In the genomic region with DNA sequence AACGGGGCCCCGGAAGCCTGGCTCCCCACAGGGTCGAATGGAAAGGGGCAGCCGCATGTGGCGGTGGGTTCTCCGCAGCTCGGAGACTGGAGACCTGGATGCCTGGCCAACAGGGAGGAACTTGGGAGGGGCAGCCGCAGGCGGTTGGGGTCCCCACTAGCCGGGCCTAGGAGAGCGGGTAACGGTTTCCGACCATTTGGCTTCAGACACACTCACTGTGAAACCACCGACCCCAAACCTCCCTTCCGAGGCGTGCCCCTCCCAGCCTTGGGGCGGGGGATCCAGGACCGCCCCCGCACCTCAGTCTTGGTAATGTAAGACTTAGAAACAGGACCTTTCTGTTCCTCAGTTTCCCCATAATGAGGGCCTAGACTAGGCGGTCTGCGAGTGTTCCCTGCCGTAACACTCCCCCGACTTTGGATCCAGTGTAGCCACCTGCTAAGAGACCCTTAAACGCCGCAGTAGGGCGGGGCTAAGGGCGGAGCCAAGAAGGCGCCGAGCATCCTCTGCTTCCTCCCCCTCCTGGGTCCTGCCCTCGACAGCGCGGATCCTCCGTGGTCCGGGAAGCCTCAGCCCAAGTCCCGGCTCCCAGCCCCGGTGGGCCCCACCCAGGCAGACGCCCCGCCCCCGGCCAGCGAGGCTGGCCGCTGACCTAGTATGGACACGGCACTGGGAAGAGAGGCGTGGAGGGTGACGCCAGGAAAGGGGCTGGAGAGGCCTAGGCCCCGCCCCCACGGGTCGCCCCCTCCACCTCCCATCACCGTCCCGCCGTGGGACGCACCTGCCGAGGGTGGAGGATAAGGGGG, we compare ENCODE assay signal across 9 cellular contexts. TPM values are rescaled to one million over a fixed set of nuclear protein-coding genes. Genes with fewer than 3 reads are reported as not detected.
DNase-seq lines count a peak whose midpoint lies in the region; ATAC-seq and TF ChIP-seq lines count a peak whose summit lies in the region.
"Had no signal": no experiment of that assay in that cellular context is flagged by ENCODE, and none has a peak within 500 bp of the region (broad histone marks: within the 10 kb centered on the region; RNA-seq: fewer than 3 reads in every experiment).

No MANE protein-coding gene starts in this region.

- no peaks in the 10 kb centered on the region for H4K20me1 ChIP-seq in OCI-LY3 (ENCODE audit: insufficient read depth, low read length)
- no peaks in the 10 kb centered on the region for H4K20me1 ChIP-seq in osteoblast (ENCODE audit: insufficient read depth, low read length)

- DNase-seq in GM13977 (ENCODE audit: low spot score) (peak; percentile 89), head of caudate nucleus (peak in 41 of 42 donors; percentile 39 to 82 (median 67)), osteoblast (ENCODE audit: insufficient read length, low spot score, missing footprints) (peak; percentile 98), ureter (ENCODE audit: low spot score) (peak; percentile 92)
- DNase-seq in activated effector memory CD4-positive, alpha-beta T cell treated with Interleukin-2 at 50 U/mL for 16 hours, result peak; percentile 80

- peak overlapping the region; percentile 93 for H3K9ac ChIP-seq in OCI-LY3 (ENCODE audit: low read length)

- H3K36me3 ChIP-seq in OCI-LY3 (replicated peaks; ENCODE audit: low read depth, low read length) (peaks cover 3% of the 10 kb centered on the region), osteoblast (ENCODE audit: insufficient read depth, low read length) (no peaks in the 10 kb centered on the region)

- TF ChIP-seq CTCF in GM13977 (IDR thresholded peaks at IDR 0.05; ENCODE audit: extremely low read depth, insufficient read depth, missing control alignments), result no peak
- no peak for TF ChIP-seq CTCF in OCI-LY3 (IDR thresholded peaks at IDR 0.05; ENCODE audit: low read depth, low read length)
- TF ChIP-seq CTCF in osteoblast (IDR thresholded peaks at IDR 0.05; ENCODE audit: extremely low read depth, low read depth, low read length), result no peak

- in situ Hi-C loops in GM13977 (cut with MboI; ENCODE audit: low pct_unique_long_range_greater_than_20kb, low sequenced_read_pairs, unreplicated experiment), result no loop called here

- intact Hi-C loops in head of caudate nucleus (cut with DNase I), result no loop called here

- no peak for ATAC-seq in GM19455 (IDR thresholded peaks at IDR 0.05; ENCODE audit: unreplicated experiment)
- ATAC-seq in GM21528 (IDR thresholded peaks at IDR 0.05; ENCODE audit: low FRiP score, unreplicated experiment), result no peak

- H3K4me3 ChIP-seq in OCI-LY3 (ENCODE audit: low read length) (peak overlapping the region; percentile 84), osteoblast (ENCODE audit: insufficient read depth, low read length) (peak overlapping the region; percentile 55)

- H3K27ac ChIP-seq in OCI-LY3 (ENCODE audit: low read length) (peak overlapping the region; percentile 74), osteoblast (ENCODE audit: low read depth, low read length) (no peak overlapping the region)

- peaks cover 42% of the 10 kb centered on the region for H3K4me1 ChIP-seq in OCI-LY3 (ENCODE audit: low read length)
- H3K4me1 ChIP-seq in osteoblast (ENCODE audit: insufficient read depth, low read length), result peaks cover 10% of the 10 kb centered on the region

- H3K4me2 ChIP-seq in OCI-LY3 (ENCODE audit: low read length), result peak overlapping the region; percentile 87
- peak overlapping the region; percentile 68 for H3K4me2 ChIP-seq in osteoblast (ENCODE audit: insufficient read depth, low read length)

- H3K9me3 ChIP-seq in OCI-LY3 (ENCODE audit: insufficient read depth, low read length) (no peaks in the 10 kb centered on the region), osteoblast (ENCODE audit: low read depth, low read length) (no peaks in the 10 kb centered on the region)

- peak overlapping the region; percentile 69 for H2AFZ ChIP-seq in OCI-LY3 (ENCODE audit: low read depth, low read length)
- peak overlapping the region; percentile 29 for H2AFZ ChIP-seq in osteoblast (ENCODE audit: low read length)

- H3K27me3 ChIP-seq in OCI-LY3 (ENCODE audit: low read depth, low read length), result no peaks in the 10 kb centered on the region
- H3K27me3 ChIP-seq in osteoblast (ENCODE audit: insufficient read depth, low read length), result peaks cover 50% of the 10 kb centered on the region

- H3K79me2 ChIP-seq in OCI-LY3 (ENCODE audit: low read length) (no peaks in the 10 kb centered on the region), osteoblast (ENCODE audit: insufficient read depth, low read length) (no peaks in the 10 kb centered on the region)

RNA-seq across cellular contexts. Expression of a gene that starts 1.8 kb away (rescaled TPM):
- total RNA-seq in osteoblast (0.29 TPM in 1 of 2 replicates, not detected in the other), ureter (23.3 TPM)
- total RNA-seq: bronchial epithelial cell had no signal

RNA-seq across cellular contexts. Expression of a gene that starts 14.0 kb away (rescaled TPM):
- total RNA-seq in osteoblast (0.29 and 0.36 TPM in 2 replicates), ureter (11.4 TPM)

RNA-seq across cellular contexts. Expression of a gene that starts 22.7 kb away (rescaled TPM):
- 62.5 and 90.1 TPM in 2 replicates for total RNA-seq in osteoblast
- total RNA-seq in ureter, result 11.6 TPM
- total RNA-seq: bronchial epithelial cell had no signal

RNA-seq across cellular contexts. Expression of a gene that starts 32.6 kb away (rescaled TPM):
- total RNA-seq in osteoblast (114 and 130 TPM in 2 replicates), ureter (391 TPM)

RNA-seq across cellular contexts. Expression of a gene that starts 57.3 kb away (rescaled TPM):
- 6.2 and 9.8 TPM in 2 replicates for total RNA-seq in osteoblast
- 14.0 TPM for total RNA-seq in ureter

Comparison
In these comparisons a context has a peak if more than half of its experiments do, and no peak if none do; other contexts are left out.
1. RNA of a gene that starts 1.8 kb away (total RNA-seq): 23.3 TPM in ureter (single experiment); 0.29 TPM in osteoblast; every median in the first group is over 10 times any median in the second.
2. Peak in every context shown above with its lines, with median percentiles within 50 percentile points of each other: DNase-seq.